In the genomic region with DNA sequence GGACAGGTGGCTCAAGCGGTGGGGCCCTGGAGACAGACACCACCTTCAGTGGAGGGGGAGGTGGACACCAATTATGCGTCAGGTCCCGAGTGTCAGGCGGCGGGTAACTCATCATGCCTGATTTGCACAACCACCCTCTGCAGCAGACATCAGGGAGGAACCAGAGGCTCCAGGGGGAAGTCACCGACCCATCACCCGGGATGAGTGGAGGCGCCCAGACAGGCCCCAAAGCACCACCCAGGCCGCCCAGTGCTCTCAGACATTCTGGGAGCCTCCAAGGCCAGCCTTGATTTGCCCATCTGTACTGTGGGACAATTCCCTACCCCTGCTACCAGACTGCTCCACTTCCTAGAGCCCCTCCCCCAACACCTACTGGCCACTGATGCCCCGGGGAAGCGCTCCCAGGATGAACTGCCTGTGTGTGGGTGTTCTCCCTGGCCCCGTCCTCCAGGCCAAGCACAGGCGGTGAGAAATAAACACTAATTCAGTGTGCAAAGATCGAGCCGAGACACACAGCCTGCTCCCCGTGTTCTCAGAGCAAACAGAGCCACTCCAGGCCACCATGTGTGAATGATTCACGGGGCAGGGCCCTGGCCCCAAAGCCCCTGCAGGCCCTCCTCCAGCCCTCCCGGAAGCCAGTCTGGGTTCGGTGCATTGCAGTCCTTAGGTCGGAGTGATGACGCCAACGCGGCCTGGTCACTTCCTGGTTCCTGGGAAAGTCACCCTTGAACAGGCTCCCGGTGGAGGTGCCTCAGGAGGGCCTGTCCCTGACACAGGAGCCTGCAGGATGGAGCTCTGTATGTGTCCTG, we compare ENCODE assay signal across 1 cellular context.
TF ChIP-seq lines count a peak whose summit lies in the region.

No MANE protein-coding gene starts in this region.

TF ChIP-seq in HepG2, 621 proteins besides CTCF, POLR2A, EP300 and RAD21 (continued from another document and continues in another):
- TF ChIP-seq REPIN1 (CRISPR knock-in tag; IDR thresholded peaks at IDR 0.05; ENCODE audit: borderline replicate concordance, low read depth), result peak; percentile 81
- no peak for TF ChIP-seq ZNF75D (CRISPR knock-in tag; IDR thresholded peaks at IDR 0.05; ENCODE audit: borderline replicate concordance)
- no peak; the same call in 1 of the 2 replicates for TF ChIP-seq SMYD3 (CRISPR knock-in tag; IDR thresholded peaks at IDR 0.05)
- no peak for TF ChIP-seq ZSCAN5A (CRISPR knock-in tag; IDR thresholded peaks at IDR 0.05; ENCODE audit: borderline replicate concordance)
- 0 out of 2 replicates have a peak, but pooled peaks have one; percentile 71 for TF ChIP-seq ZNF674 (CRISPR knock-in tag; IDR thresholded peaks at IDR 0.05; ENCODE audit: low read depth)
- TF ChIP-seq, protein P1, sequence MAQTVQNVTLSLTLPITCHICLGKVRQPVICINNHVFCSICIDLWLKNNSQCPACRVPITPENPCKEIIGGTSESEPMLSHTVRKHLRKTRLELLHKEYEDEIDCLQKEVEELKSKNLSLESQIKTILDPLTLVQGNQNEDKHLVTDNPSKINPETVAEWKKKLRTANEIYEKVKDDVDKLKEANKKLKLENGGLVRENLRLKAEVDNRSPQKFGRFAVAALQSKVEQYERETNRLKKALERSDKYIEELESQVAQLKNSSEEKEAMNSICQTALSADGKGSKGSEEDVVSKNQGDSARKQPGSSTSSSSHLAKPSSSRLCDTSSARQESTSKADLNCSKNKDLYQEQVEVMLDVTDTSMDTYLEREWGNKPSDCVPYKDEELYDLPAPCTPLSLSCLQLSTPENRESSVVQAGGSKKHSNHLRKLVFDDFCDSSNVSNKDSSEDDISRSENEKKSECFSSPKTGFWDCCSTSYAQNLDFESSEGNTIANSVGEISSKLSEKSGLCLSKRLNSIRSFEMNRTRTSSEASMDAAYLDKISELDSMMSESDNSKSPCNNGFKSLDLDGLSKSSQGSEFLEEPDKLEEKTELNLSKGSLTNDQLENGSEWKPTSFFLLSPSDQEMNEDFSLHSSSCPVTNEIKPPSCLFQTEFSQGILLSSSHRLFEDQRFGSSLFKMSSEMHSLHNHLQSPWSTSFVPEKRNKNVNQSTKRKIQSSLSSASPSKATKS (CRISPR knock-in tag; IDR thresholded peaks at IDR 0.05), result peak; percentile 43; the same call in 1 of the 2 replicates
- no peak for TF ChIP-seq ISX (CRISPR knock-in tag; conservative IDR thresholded peaks at IDR 0.05)
- TF ChIP-seq, protein P2, sequence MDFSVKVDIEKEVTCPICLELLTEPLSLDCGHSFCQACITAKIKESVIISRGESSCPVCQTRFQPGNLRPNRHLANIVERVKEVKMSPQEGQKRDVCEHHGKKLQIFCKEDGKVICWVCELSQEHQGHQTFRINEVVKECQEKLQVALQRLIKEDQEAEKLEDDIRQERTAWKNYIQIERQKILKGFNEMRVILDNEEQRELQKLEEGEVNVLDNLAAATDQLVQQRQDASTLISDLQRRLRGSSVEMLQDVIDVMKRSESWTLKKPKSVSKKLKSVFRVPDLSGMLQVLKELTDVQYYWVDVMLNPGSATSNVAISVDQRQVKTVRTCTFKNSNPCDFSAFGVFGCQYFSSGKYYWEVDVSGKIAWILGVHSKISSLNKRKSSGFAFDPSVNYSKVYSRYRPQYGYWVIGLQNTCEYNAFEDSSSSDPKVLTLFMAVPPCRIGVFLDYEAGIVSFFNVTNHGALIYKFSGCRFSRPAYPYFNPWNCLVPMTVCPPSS (IDR thresholded peaks at IDR 0.05), result no peak
- peak; percentile 69; the same call in 1 of the 2 replicates for TF ChIP-seq MXD3 (CRISPR knock-in tag; IDR thresholded peaks at IDR 0.05)
- TF ChIP-seq ADNP (CRISPR knock-in tag; IDR thresholded peaks at IDR 0.05), result peak; percentile 74
- TF ChIP-seq SP140L (CRISPR knock-in tag; IDR thresholded peaks at IDR 0.05; ENCODE audit: borderline replicate concordance), result 0 out of 2 replicates have a peak, but pooled peaks have one; percentile 19
- peak; percentile 100 for TF ChIP-seq ELF3 (CRISPR knock-in tag; IDR thresholded peaks at IDR 0.05)
- no peak for TF ChIP-seq NFIC (IDR thresholded peaks at IDR 0.05; ENCODE audit: low read length)
- TF ChIP-seq KDM5B (CRISPR knock-in tag; IDR thresholded peaks at IDR 0.05; ENCODE audit: borderline replicate concordance), result peak; percentile 85; the same call in 1 of the 2 replicates
- TF ChIP-seq CREB3 (CRISPR knock-in tag; IDR thresholded peaks at IDR 0.05), result no peak
- TF ChIP-seq KDM3A (CRISPR knock-in tag; IDR thresholded peaks at IDR 0.05; ENCODE audit: low read depth), result peak; percentile 94
- peak; percentile 16 for TF ChIP-seq CHD2 (IDR thresholded peaks at IDR 0.05; ENCODE audit: low read depth, low read length)
- peak; percentile 90 for TF ChIP-seq CREB1 (IDR thresholded peaks at IDR 0.05)
- TF ChIP-seq CREB1 (CRISPR knock-in tag; IDR thresholded peaks at IDR 0.05), result no peak; the same call in 1 of the 2 replicates
- no peak for TF ChIP-seq KLF9 (CRISPR knock-in tag; IDR thresholded peaks at IDR 0.05; ENCODE audit: low read depth)
- TF ChIP-seq THAP7 (CRISPR knock-in tag; IDR thresholded peaks at IDR 0.05), result peak; percentile 88; the same call in 1 of the 2 replicates
- no peak for TF ChIP-seq SMAD9 (CRISPR knock-in tag; IDR thresholded peaks at IDR 0.05)
- peak; percentile 36; the same call in 1 of the 2 replicates for TF ChIP-seq ZNF460 (CRISPR knock-in tag; IDR thresholded peaks at IDR 0.05; ENCODE audit: borderline replicate concordance)
- TF ChIP-seq PITX1 (CRISPR knock-in tag; IDR thresholded peaks at IDR 0.05), result peak; percentile 88
- TF ChIP-seq NFIB (CRISPR knock-in tag; IDR thresholded peaks at IDR 0.05; ENCODE audit: borderline replicate concordance), result no peak
- TF ChIP-seq ZNF691 (CRISPR knock-in tag; IDR thresholded peaks at IDR 0.05; ENCODE audit: borderline replicate concordance, low read depth), result peak; percentile 95
- no peak; the same call in 1 of the 2 replicates for TF ChIP-seq PRMT3 (CRISPR knock-in tag; IDR thresholded peaks at IDR 0.05; ENCODE audit: borderline replicate concordance, low read depth)
- TF ChIP-seq EHMT2 (IDR thresholded peaks at IDR 0.05; ENCODE audit: borderline replicate concordance, low read depth, low read length), result no peak
- TF ChIP-seq, protein P3, sequence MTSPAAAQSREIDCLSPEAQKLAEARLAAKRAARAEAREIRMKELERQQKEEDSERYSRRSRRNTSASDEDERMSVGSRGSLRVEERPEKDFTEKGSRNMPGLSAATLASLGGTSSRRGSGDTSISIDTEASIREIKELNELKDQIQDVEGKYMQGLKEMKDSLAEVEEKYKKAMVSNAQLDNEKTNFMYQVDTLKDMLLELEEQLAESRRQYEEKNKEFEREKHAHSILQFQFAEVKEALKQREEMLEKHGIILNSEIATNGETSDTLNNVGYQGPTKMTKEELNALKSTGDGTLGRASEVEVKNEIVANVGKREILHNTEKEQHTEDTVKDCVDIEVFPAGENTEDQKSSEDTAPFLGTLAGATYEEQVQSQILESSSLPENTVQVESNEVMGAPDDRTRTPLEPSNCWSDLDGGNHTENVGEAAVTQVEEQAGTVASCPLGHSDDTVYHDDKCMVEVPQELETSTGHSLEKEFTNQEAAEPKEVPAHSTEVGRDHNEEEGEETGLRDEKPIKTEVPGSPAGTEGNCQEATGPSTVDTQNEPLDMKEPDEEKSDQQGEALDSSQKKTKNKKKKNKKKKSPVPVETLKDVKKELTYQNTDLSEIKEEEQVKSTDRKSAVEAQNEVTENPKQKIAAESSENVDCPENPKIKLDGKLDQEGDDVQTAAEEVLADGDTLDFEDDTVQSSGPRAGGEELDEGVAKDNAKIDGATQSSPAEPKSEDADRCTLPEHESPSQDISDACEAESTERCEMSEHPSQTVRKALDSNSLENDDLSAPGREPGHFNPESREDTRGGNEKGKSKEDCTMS (CRISPR knock-in tag; conservative IDR thresholded peaks at IDR 0.05), result no peak
- peak; percentile 15 for TF ChIP-seq BCL3 (CRISPR knock-in tag; IDR thresholded peaks at IDR 0.05)
- peak; percentile 73 for TF ChIP-seq NR2F6 (IDR thresholded peaks at IDR 0.05)
- peak; percentile 89 for TF ChIP-seq NR2F6 (CRISPR knock-in tag; IDR thresholded peaks at IDR 0.05)
- no peak for TF ChIP-seq GTF2F1 (IDR thresholded peaks at IDR 0.05; ENCODE audit: low read length)
- TF ChIP-seq, protein P4, sequence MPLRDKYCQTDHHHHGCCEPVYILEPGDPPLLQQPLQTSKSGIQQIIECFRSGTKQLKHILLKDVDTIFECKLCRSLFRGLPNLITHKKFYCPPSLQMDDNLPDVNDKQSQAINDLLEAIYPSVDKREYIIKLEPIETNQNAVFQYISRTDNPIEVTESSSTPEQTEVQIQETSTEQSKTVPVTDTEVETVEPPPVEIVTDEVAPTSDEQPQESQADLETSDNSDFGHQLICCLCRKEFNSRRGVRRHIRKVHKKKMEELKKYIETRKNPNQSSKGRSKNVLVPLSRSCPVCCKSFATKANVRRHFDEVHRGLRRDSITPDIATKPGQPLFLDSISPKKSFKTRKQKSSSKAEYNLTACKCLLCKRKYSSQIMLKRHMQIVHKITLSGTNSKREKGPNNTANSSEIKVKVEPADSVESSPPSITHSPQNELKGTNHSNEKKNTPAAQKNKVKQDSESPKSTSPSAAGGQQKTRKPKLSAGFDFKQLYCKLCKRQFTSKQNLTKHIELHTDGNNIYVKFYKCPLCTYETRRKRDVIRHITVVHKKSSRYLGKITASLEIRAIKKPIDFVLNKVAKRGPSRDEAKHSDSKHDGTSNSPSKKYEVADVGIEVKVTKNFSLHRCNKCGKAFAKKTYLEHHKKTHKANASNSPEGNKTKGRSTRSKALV (CRISPR knock-in tag; IDR thresholded peaks at IDR 0.05), result no peak; the same call in 1 of the 2 replicates
- TF ChIP-seq MIXL1 (CRISPR knock-in tag; IDR thresholded peaks at IDR 0.05), result peak; percentile 71
- TF ChIP-seq ELF1 (CRISPR knock-in tag; IDR thresholded peaks at IDR 0.05), result peak; percentile 99
- TF ChIP-seq MTERF4 (CRISPR knock-in tag; IDR thresholded peaks at IDR 0.05), result no peak
